Comparison of ENCODE assay signal across 27 cellular contexts in the genomic region with DNA sequence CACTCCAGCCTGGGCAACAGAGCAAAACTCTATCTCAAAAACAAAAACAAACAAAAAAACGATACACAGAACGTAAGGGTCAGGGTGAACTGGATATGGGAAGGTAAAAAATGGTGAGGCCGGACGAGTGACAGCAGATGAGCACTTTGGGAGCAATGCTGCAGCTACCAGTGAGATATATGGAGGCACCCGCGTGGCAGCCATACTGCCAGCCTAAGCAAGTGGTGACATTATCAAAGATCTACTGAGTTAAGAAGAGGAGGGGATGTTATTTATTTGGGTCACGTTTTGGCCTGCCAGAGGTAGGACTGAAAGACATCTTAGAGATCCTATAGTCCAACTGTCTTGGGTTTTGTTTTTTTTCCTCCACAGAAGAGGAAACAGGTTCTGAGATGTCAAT. TPM values are rescaled to one million over a fixed set of nuclear protein-coding genes. Genes with fewer than 3 reads are reported as not detected.
"Had no signal": no experiment of that assay in that cellular context is flagged by ENCODE, and none has a peak within 500 bp of the region (broad histone marks: within the 10 kb centered on the region; RNA-seq: fewer than 3 reads in every experiment).

No MANE protein-coding gene starts in this region.

- H3K9me3 ChIP-seq: psoas muscle had no signal

- FAIRE-seq: frontal cortex, urothelium cell line had no signal

- H3K4me3 Mint-ChIP-seq: endodermal cell; naive thymus-derived CD4-positive, alpha-beta T cell; nephron progenitor cell; stimulated activated memory B cell treated with anti-CD40 and anti-IgM and Interleukin-4, amounts not matched to agents 10 μg/mL and 1 μg/mL and 100 μg/mL, for 72 hours had no signal

- H3K4me1 Mint-ChIP-seq: endodermal cell; nephron progenitor cell; stimulated activated memory B cell treated with anti-CD40 and anti-IgM and Interleukin-4, amounts not matched to agents 10 μg/mL and 1 μg/mL and 100 μg/mL, for 72 hours had no signal

- H3K4me1 ChIP-seq: heart right ventricle, psoas muscle, stomach had no signal

- DNase-seq: effector CD4-positive, alpha-beta T cell; endodermal cell; heart right ventricle; islet precursor cell; mammary epithelial cell; naive thymus-derived CD4-positive, alpha-beta T cell; nephron progenitor cell; retina; spleen; stimulated activated CD4-positive, alpha-beta T cell treated with anti-CD3 and anti-CD28 coated beads, Interleukin-15, amount 100 ng/mL, for 24 hours; stimulated activated CD4-positive, alpha-beta T cell treated with anti-CD3 and anti-CD28 coated beads, Interleukin-1b, Interleukin-23, amount 100 ng/mL, for 48 hours; stimulated activated CD4-positive, alpha-beta T cell treated with anti-CD3 and anti-CD28 coated beads, Interleukin-4, amount 100 ng/mL, for 24 hours; stomach; trophoblast cell had no signal

- H3K27ac Mint-ChIP-seq: endodermal cell; nephron progenitor cell; stimulated activated memory B cell treated with anti-CD40 and anti-IgM and Interleukin-4, amounts not matched to agents 10 μg/mL and 1 μg/mL and 100 μg/mL, for 72 hours had no signal

- H3K27ac ChIP-seq: coronary artery, heart right ventricle, psoas muscle, spleen, stomach had no signal

- ATAC-seq: esophagus mucosa; left lobe of liver; naive thymus-derived CD4-positive, alpha-beta T cell; sciatic nerve; stimulated activated memory B cell treated with anti-CD40 and anti-IgM and Interleukin-4, amounts not matched to agents 10 μg/mL and 1 μg/mL and 100 μg/mL, for 72 hours had no signal

- H3K4me3 ChIP-seq: coronary artery, heart right ventricle, psoas muscle, spleen, stomach had no signal

RNA-seq across cellular contexts. Expression of gene TMPRSS9, which starts 53.1 kb away (rescaled TPM):
- total RNA-seq: dermis microvascular lymphatic vessel endothelial cell; esophagus mucosa; fibroblast of lung; glomerular endothelial cell; heart right ventricle; lower leg skin; mammary epithelial cell; mesenteric fat pad; naive thymus-derived CD4-positive, alpha-beta T cell; sciatic nerve had no signal
- polyA plus RNA-seq: fibroblast of lung; mammary epithelial cell; naive thymus-derived CD4-positive, alpha-beta T cell; psoas muscle; stomach had no signal
